Comparison of ENCODE assay signal across 14 cellular contexts in genomic region chr12:31629756-31630732, GRCh38. TPM values are rescaled to one million over a fixed set of nuclear protein-coding genes. Genes with fewer than 3 reads are reported as not detected.
DNase-seq lines count a peak whose midpoint lies in the region; ATAC-seq, FAIRE-seq and TF ChIP-seq lines count a peak whose summit lies in the region.
"Had no signal": no experiment of that assay in that cellular context is flagged by ENCODE, and none has a peak within 500 bp of the region (broad histone marks: within the 10 kb centered on the region; RNA-seq: fewer than 3 reads in every experiment).

No MANE protein-coding gene starts in this region.

- H3K9me3 Mint-ChIP-seq in mesothelial cell of epicardium, result peaks cover 3% of the 10 kb centered on the region

- H3K36me3 ChIP-seq in MG63, result no peaks in the 10 kb centered on the region
- H3K36me3 ChIP-seq in ectodermal cell (ENCODE audit: control insufficient read depth, insufficient read depth, low read length), result no peaks in the 10 kb centered on the region
- H3K36me3 ChIP-seq in uterus, result no peaks in the 10 kb centered on the region

- in situ Hi-C loops in GM13977 (cut with MboI; ENCODE audit: low pct_unique_long_range_greater_than_20kb, low sequenced_read_pairs, unreplicated experiment), result no loop called here

- FAIRE-seq in frontal cortex (lab: Jason Lieb, UNC), result no peak

- peaks cover 26% of the 10 kb centered on the region for H3K4me1 Mint-ChIP-seq in mesothelial cell of epicardium

- H3K9me3 ChIP-seq in MG63 (no peaks in the 10 kb centered on the region), ectodermal cell (ENCODE audit: control insufficient read depth, low read length) (no peaks in the 10 kb centered on the region), uterus (no peaks in the 10 kb centered on the region)

- no peak for TF ChIP-seq POLR2A in uterus (IDR thresholded peaks at IDR 0.05)

- no peaks in the 10 kb centered on the region for H3K27me3 Mint-ChIP-seq in mesothelial cell of epicardium (ENCODE audit: low read depth)

- H3K27ac Mint-ChIP-seq in mesothelial cell of epicardium, result peak overlapping the region; percentile 18

- intact Hi-C loops in uterus (cut with DNase I; ENCODE audit: low total_unique reads), result no loop called here

- DNase-seq in MG63 (peak; percentile 47), mesothelial cell of epicardium (ENCODE audit: low spot score in 2 of 2, unreplicated experiment in 2 of 2) (no peak), uterus (peak; percentile 32 to 38), frontal cortex (ENCODE audit: low spot score in 2 of 2) (no peak), GM13977 (ENCODE audit: low spot score) (no peak)
- DNase-seq: activated CD4-positive, alpha-beta T cell treated with anti-CD3 and anti-CD28 coated beads for 1 hour; activated naive CD4-positive, alpha-beta T cell treated with anti-CD3 and anti-CD28 coated beads, Interleukin-2, amount 50 U/mL, for 16 hours; DMS79; NCI-H2227 treated with DMSO at 0.1 percent for 48 hours; SHP77 treated with DMSO at 0.1 percent for 48 hours had no signal

- peaks cover 2% of the 10 kb centered on the region for H3K36me3 Mint-ChIP-seq in mesothelial cell of epicardium

- H3K4me3 ChIP-seq in MG63 (no peak overlapping the region), ectodermal cell (ENCODE audit: insufficient read depth, low read depth, low read length) (no peak overlapping the region), uterus (no peak overlapping the region)
- H3K4me3 ChIP-seq: skin epidermis had no signal

- 82 to 84% methylated on average over 15 of the region's 16 CpGs for WGBS in ectodermal cell, 2 experiments

- no peak for TF ChIP-seq CTCF in mesothelial cell of epicardium (IDR thresholded peaks at IDR 0.05; ENCODE audit: unreplicated experiment)
- no peak for TF ChIP-seq CTCF in uterus (IDR thresholded peaks at IDR 0.05)
- no peak for TF ChIP-seq CTCF in GM13977 (IDR thresholded peaks at IDR 0.05; ENCODE audit: extremely low read depth, insufficient read depth, missing control alignments)

- H3K4me3 Mint-ChIP-seq in mesothelial cell of epicardium, result no peak overlapping the region

- H3K27me3 ChIP-seq in MG63 (no peaks in the 10 kb centered on the region), ectodermal cell (ENCODE audit: control insufficient read depth, insufficient read depth, low read length, poor library complexity, severe bottlenecking) (no peaks in the 10 kb centered on the region), uterus (no peaks in the 10 kb centered on the region)

- no peak for ATAC-seq in GM18867 (IDR thresholded peaks at IDR 0.05; ENCODE audit: unreplicated experiment)

- H3K27ac ChIP-seq in ectodermal cell (ENCODE audit: insufficient read depth, low read depth, low read length, poor library complexity, severe bottlenecking) (peak overlapping the region; percentile 61), uterus (peak overlapping the region; percentile 31 to 32)
- H3K27ac ChIP-seq: KMS-11, skin epidermis had no signal

- peaks cover 4% of the 10 kb centered on the region for H3K4me1 ChIP-seq in ectodermal cell (ENCODE audit: control insufficient read depth, insufficient read depth, low read length)
- H3K4me1 ChIP-seq in uterus, result no peaks in the 10 kb centered on the region

RNA-seq across cellular contexts. Expression of gene ETFBKMT, which starts 29.4 kb away (rescaled TPM):
- 4.8 and 20.9 TPM in 2 replicates for total RNA-seq in MG63 (2014; rRNA removed; shearing (Covaris generic); ENCODE audit: low replicate concordance)
- 2.0 TPM for polyA plus RNA-seq in ectodermal cell (2013, experiment 1 of 4)
- 2.0 TPM for polyA plus RNA-seq in ectodermal cell (2013, experiment 2 of 4)
- 1.2 TPM for polyA plus RNA-seq in ectodermal cell (2013, experiment 3 of 4)
- polyA plus RNA-seq in ectodermal cell (2013, experiment 4 of 4), result 1.2 TPM
- total RNA-seq in mesothelial cell of epicardium, result 1.6 to 2.6 TPM (median 1.8 TPM) in 3 replicates
- 10 to 100 TPM in 1 of 4 donors, 1 to 10 TPM in 3; 1.3 to 27.6 (median 5.6) TPM for total RNA-seq in uterus
- 4.5 TPM for total RNA-seq in frontal cortex

RNA-seq across cellular contexts. Expression of gene DENND5B, which starts 39.1 kb away (rescaled TPM):
- total RNA-seq in MG63 (2014; rRNA removed; shearing (Covaris generic); ENCODE audit: low replicate concordance), result 8.7 and 14.5 TPM in 2 replicates
- 24.2 TPM for polyA plus RNA-seq in ectodermal cell (2013, experiment 1 of 4)
- 27.2 TPM for polyA plus RNA-seq in ectodermal cell (2013, experiment 2 of 4)
- polyA plus RNA-seq in ectodermal cell (2013, experiment 3 of 4), result 21.4 TPM
- 23.1 TPM for polyA plus RNA-seq in ectodermal cell (2013, experiment 4 of 4)
- 27.1 to 27.7 TPM (median 27.2 TPM) in 3 replicates for total RNA-seq in mesothelial cell of epicardium
- total RNA-seq in uterus, result 10 to 100 TPM; 14.4 to 37.0 (median 26.5) TPM
- 41.6 TPM for total RNA-seq in frontal cortex

Comparison
In these comparisons a context has a peak if more than half of its experiments do, and no peak if none do; other contexts are left out.
1. DNase-seq: peak in MG63 (single experiment) and uterus (2 of 2); none in mesothelial cell of epicardium (0 of 2), frontal cortex (0 of 2) and GM13977 (single experiment).